Comparison of ENCODE assay signal across 22 cellular contexts in the genomic region with DNA sequence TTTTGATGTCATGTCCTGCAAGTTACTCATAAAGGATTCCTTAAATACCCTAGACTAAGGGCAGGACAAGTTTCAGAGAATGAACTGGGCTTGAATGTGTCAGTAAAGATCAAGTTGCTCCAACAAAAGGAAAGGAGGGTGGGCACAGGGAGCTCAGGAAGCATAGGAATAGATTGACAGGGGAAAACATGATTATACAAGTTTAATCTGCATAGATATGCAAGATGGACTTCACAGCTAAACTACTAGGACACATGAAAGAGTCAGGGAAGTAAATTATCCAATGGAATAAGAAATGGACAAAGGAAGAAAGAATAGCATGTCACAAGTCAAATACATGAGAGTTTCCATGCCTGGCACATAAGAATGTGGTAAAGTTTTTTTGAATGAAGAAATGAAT.
DNase-seq lines count a peak whose midpoint lies in the region; ATAC-seq, FAIRE-seq and TF ChIP-seq lines count a peak whose summit lies in the region.
"Had no signal": no experiment of that assay in that cellular context is flagged by ENCODE, and none has a peak within 500 bp of the region (broad histone marks: within the 10 kb centered on the region; RNA-seq: fewer than 3 reads in every experiment).

No MANE protein-coding gene starts in this region.

- no peaks in the 10 kb centered on the region for H3K27me3 ChIP-seq in CD8-positive, alpha-beta memory T cell (ENCODE audit: insufficient read depth, low read length, poor library complexity, severe bottlenecking)
- no peaks in the 10 kb centered on the region for H3K27me3 ChIP-seq in GM23338 (ENCODE audit: insufficient read depth)
- no peaks in the 10 kb centered on the region for H3K27me3 ChIP-seq in K562 (ENCODE audit: control insufficient read depth in 2 of 2, insufficient read depth in 2 of 2, low read length in 2 of 2)
- H3K27me3 ChIP-seq: BLaER1 treated with 17β-estradiol and CSF1 and Interleukin-3, amounts not matched to agents 10 nM and 100 nM had no signal

- no peak overlapping the region for H3K4me3 ChIP-seq in CD8-positive, alpha-beta memory T cell (ENCODE audit: low read length)
- no peak overlapping the region for H3K4me3 ChIP-seq in GM23338
- H3K4me3 ChIP-seq in K562: peak overlapping the region; percentile 35
- H3K4me3 ChIP-seq: A549; BLaER1 treated with 17β-estradiol and CSF1 and Interleukin-3, amounts not matched to agents 10 nM and 100 nM had no signal

- no peaks in the 10 kb centered on the region for H4K20me1 ChIP-seq in GM23338 (replicated peaks; ENCODE audit: insufficient read depth)
- H4K20me1 ChIP-seq in K562 (replicated peaks; ENCODE audit: control insufficient read depth, insufficient read depth, low read length): no peaks in the 10 kb centered on the region
- H4K20me1 ChIP-seq: BLaER1 treated with 17β-estradiol and CSF1 and Interleukin-3, amounts not matched to agents 10 nM and 100 nM had no signal

- H3K4me2 ChIP-seq in GM23338 (no peak overlapping the region), K562 (ENCODE audit: insufficient read depth, low read length) (peak overlapping the region; percentile 83)
- H3K4me2 ChIP-seq: A549; BLaER1 treated with 17β-estradiol and CSF1 and Interleukin-3, amounts not matched to agents 10 nM and 100 nM had no signal

- no peaks in the 10 kb centered on the region for H3K9me3 ChIP-seq in CD8-positive, alpha-beta memory T cell (ENCODE audit: low read length)
- H3K9me3 ChIP-seq in K562 (replicated peaks; ENCODE audit: control insufficient read depth, insufficient read depth, low read depth, low read length): no peaks in the 10 kb centered on the region
- H3K9me3 ChIP-seq: A549 had no signal

- peak overlapping the region; percentile 26 to 69; a peak in 3 of 4 replicates for H3K9ac ChIP-seq in K562 (ENCODE audit: insufficient read depth in 1 of 2, low read depth in 2 of 2, low read length in 2 of 2)
- H3K9ac ChIP-seq: BLaER1 treated with 17β-estradiol and CSF1 and Interleukin-3, amounts not matched to agents 10 nM and 100 nM had no signal

- H2AFZ ChIP-seq in GM23338: 0 out of 2 replicates have a peak overlapping the region, but pooled peaks have one; percentile 11
- H2AFZ ChIP-seq in K562 (ENCODE audit: low read depth, low read length): peak overlapping the region; percentile 10; the same call in 1 of the 2 replicates

- no peaks in the 10 kb centered on the region for H3K36me3 Mint-ChIP-seq in CD8-positive, alpha-beta memory T cell
- H3K36me3 Mint-ChIP-seq in GM23338 (ENCODE audit: low read depth): no peaks in the 10 kb centered on the region; the same call in 2 of the 3 replicates
- H3K36me3 Mint-ChIP-seq: CD8-positive, alpha-beta T cell had no signal

- H3K27ac ChIP-seq in CD8-positive, alpha-beta memory T cell (ENCODE audit: low read depth, low read length): peak overlapping the region; percentile 47
- H3K27ac ChIP-seq in GM23338 (ENCODE audit: low read depth): no peak overlapping the region
- H3K27ac ChIP-seq in K562 (ENCODE audit: extremely low read depth, low read depth, low read length): peak overlapping the region; percentile 59
- H3K27ac ChIP-seq: 22Rv1; A549; BLaER1 treated with 17β-estradiol and CSF1 and Interleukin-3, amounts not matched to agents 10 nM and 100 nM; C4-2B had no signal

- ATAC-seq in GM23338: no peak
- ATAC-seq in K562: no peak
- no peak for ATAC-seq in HG02870 (IDR thresholded peaks at IDR 0.05; ENCODE audit: unreplicated experiment)
- ATAC-seq in GM18511 (IDR thresholded peaks at IDR 0.05; ENCODE audit: unreplicated experiment): no peak
- ATAC-seq: A549; CD8-positive, alpha-beta T cell had no signal

- peaks cover 1 to 23% of the 10 kb centered on the region in 2 donors for H3K27me3 Mint-ChIP-seq in CD8-positive, alpha-beta memory T cell
- no peaks in the 10 kb centered on the region for H3K27me3 Mint-ChIP-seq in GM23338 (ENCODE audit: insufficient read depth, low read depth, poor library complexity)
- H3K27me3 Mint-ChIP-seq: B cell; CD4-positive, alpha-beta T cell had no signal

- BruUV-seq in K562 (replicated peaks; lab: Mats Ljungman, UMichigan): no TSS peak

- H3K9me3 Mint-ChIP-seq in CD8-positive, alpha-beta memory T cell: no peaks in the 10 kb centered on the region
- 0 out of 3 replicates have a peak, but pooled peaks cover 3% of the 10 kb centered on the region for H3K9me3 Mint-ChIP-seq in GM23338
- H3K9me3 Mint-ChIP-seq: CD4-positive, alpha-beta T cell; CD8-positive, alpha-beta T cell had no signal

- no peak for TF ChIP-seq EP300 in K562 (IDR thresholded peaks at IDR 0.05; ENCODE audit: low read length)

- DNase-seq in CD8-positive, alpha-beta memory T cell: no peak
- DNase-seq in GM23338 (ENCODE audit: low spot score) (no peak), K562 (ENCODE audit: extremely low read depth in 1 of 4, low spot score in 3 of 4) (no peak), hypothalamus (lab: John Stamatoyannopoulos, UW) (no peak)
- DNase-seq: AML-193; CD4-positive, alpha-beta T cell; CD8-positive, alpha-beta T cell; COR-L47; DMS 273 treated with DMSO at 0.1 percent for 48 hours; DMS153; DMS53; DMS79; GF-D8 had no signal

- TF ChIP-seq CTCF in GM23338 (conservative IDR thresholded peaks at IDR 0.05; ENCODE audit: low read depth in 2 of 2) (no peak), K562 (IDR thresholded peaks at IDR 0.05 in 2 of 3, conservative IDR thresholded peaks at IDR 0.05 in 1 of 3; ENCODE audit: insufficient read depth in 2 of 3, low read depth in 1 of 3, low read length in 3 of 3) (no peak)

- H3K36me3 ChIP-seq in CD8-positive, alpha-beta memory T cell (ENCODE audit: insufficient read depth, low read length): no peaks in the 10 kb centered on the region
- H3K36me3 ChIP-seq in GM23338 (ENCODE audit: insufficient read depth) (no peaks in the 10 kb centered on the region), K562 (ENCODE audit: control insufficient read depth, insufficient read depth, low read length) (peaks cover 23% of the 10 kb centered on the region)
- H3K36me3 ChIP-seq: BLaER1 treated with 17β-estradiol and CSF1 and Interleukin-3, amounts not matched to agents 10 nM and 100 nM had no signal

- no peaks in the 10 kb centered on the region for H3F3A ChIP-seq in GM23338 (replicated peaks; ENCODE audit: low read depth)

- H3K79me2 ChIP-seq in GM23338 (replicated peaks; ENCODE audit: insufficient read depth) (no peaks in the 10 kb centered on the region), K562 (ENCODE audit: control insufficient read depth, insufficient read depth, low read length) (peaks cover 97% of the 10 kb centered on the region)

- no peak overlapping the region for H3K27ac Mint-ChIP-seq in CD8-positive, alpha-beta memory T cell
- H3K27ac Mint-ChIP-seq in GM23338: no peak overlapping the region
- H3K27ac Mint-ChIP-seq: B cell; CD4-positive, alpha-beta T cell; CD8-positive, alpha-beta T cell had no signal

- H3K9me2 ChIP-seq in GM23338 (ENCODE audit: insufficient read depth): peaks cover 4% of the 10 kb centered on the region; the same call in 1 of the 2 replicates

- POLR2A ChIA-PET in CD8-positive, alpha-beta memory T cell (lab: Charles Lee): no interaction called here
- POLR2A ChIA-PET in K562 (lab: Yijun Ruan, JAX): interaction anchor here (1.0 to 1.7 kb wide), 2 partner anchors 10 to 12 kb away, joined by 3 to 7 read pairs; no protein-coding TSS in a partner anchor

- TF ChIP-seq RAD21 in K562 (CRISPR knock-in tag; conservative IDR thresholded peaks at IDR 0.05 in 1 of 2, IDR thresholded peaks at IDR 0.05 in 1 of 2): no peak

- no peaks in the 10 kb centered on the region for H3K4me1 Mint-ChIP-seq in CD8-positive, alpha-beta memory T cell
- H3K4me1 Mint-ChIP-seq in GM23338: no peaks in the 10 kb centered on the region; the same call in 2 of the 3 replicates

- FAIRE-seq in K562 (lab: Jason Lieb, UNC): no peak
- FAIRE-seq: A549, G401.6, GM12891 had no signal

- in situ Hi-C loops in K562 (cut with MboI): loop anchor here (5.0 kb wide), 1 partner anchor 73 kb away; no protein-coding TSS in a partner anchor

- CTCF ChIA-PET in CD8-positive, alpha-beta memory T cell (lab: Charles Lee): no interaction called here
- CTCF ChIA-PET in K562 (lab: Yijun Ruan, JAX; ENCODE audit: low intra/inter-chr PET ratio): no interaction called here

- H3K4me3 Mint-ChIP-seq in CD8-positive, alpha-beta memory T cell: no peak overlapping the region
- no peak overlapping the region for H3K4me3 Mint-ChIP-seq in GM23338
- H3K4me3 Mint-ChIP-seq: B cell; CD4-positive, alpha-beta T cell; CD8-positive, alpha-beta T cell had no signal

- no peak for TF ChIP-seq POLR2A in K562 (conservative IDR thresholded peaks at IDR 0.05)

- no peaks in the 10 kb centered on the region for H3K9me1 ChIP-seq in K562 (ENCODE audit: control insufficient read depth, insufficient read depth, low read length)

- intact Hi-C loops in K562 (cut with micrococcal nuclease): loop anchor here (5.0 to 10.0 kb wide), 5 partner anchors 73 to 985 kb away; no protein-coding TSS in a partner anchor

- H3K4me1 ChIP-seq in CD8-positive, alpha-beta memory T cell (ENCODE audit: insufficient read depth, low read length): no peaks in the 10 kb centered on the region
- H3K4me1 ChIP-seq in GM23338 (ENCODE audit: insufficient read depth) (no peaks in the 10 kb centered on the region), K562 (replicated peaks in 1 of 2; ENCODE audit: control insufficient read depth in 2 of 2, insufficient read depth in 2 of 2, low read length in 2 of 2) (peaks cover 12 to 38% of the 10 kb centered on the region in 2 experiments; a peak in 4 of 5 replicates)
- H3K4me1 ChIP-seq: A549 had no signal

TF ChIP-seq in GM23338, 12 proteins besides CTCF, POLR2A, EP300 and RAD21:
- TF ChIP-seq STAT1 (IDR thresholded peaks at IDR 0.05; ENCODE audit: unreplicated experiment) (no peak), EZH2phosphoT487 (IDR thresholded peaks at IDR 0.05; ENCODE audit: unreplicated experiment) (no peak)

TF ChIP-seq in K562, 482 proteins besides CTCF, POLR2A, EP300 and RAD21 (continues in another document):
- TF ChIP-seq, protein P1, sequence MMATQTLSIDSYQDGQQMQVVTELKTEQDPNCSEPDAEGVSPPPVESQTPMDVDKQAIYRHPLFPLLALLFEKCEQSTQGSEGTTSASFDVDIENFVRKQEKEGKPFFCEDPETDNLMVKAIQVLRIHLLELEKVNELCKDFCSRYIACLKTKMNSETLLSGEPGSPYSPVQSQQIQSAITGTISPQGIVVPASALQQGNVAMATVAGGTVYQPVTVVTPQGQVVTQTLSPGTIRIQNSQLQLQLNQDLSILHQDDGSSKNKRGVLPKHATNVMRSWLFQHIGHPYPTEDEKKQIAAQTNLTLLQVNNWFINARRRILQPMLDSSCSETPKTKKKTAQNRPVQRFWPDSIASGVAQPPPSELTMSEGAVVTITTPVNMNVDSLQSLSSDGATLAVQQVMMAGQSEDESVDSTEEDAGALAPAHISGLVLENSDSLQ (IDR thresholded peaks at IDR 0.05): peak; percentile 77
